In genomic region chr2:75561566-75562512, GRCh38 we compare ENCODE assay signal across 10 cellular contexts. TPM values are rescaled to one million over a fixed set of nuclear protein-coding genes. Genes with fewer than 3 reads are reported as not detected.
DNase-seq lines count a peak whose midpoint lies in the region; ATAC-seq and TF ChIP-seq lines count a peak whose summit lies in the region.
"Had no signal": no experiment of that assay in that cellular context is flagged by ENCODE, and none has a peak within 500 bp of the region (broad histone marks: within the 10 kb centered on the region; RNA-seq: fewer than 3 reads in every experiment).

No MANE protein-coding gene starts in this region.

- H3K9me3 Mint-ChIP-seq in activated T-cell treated with anti-CD3 and anti-CD28 coated beads, Interleukin-2, amount 50 U/mL, for 4 hours, result no peaks in the 10 kb centered on the region
- no peaks in the 10 kb centered on the region for H3K9me3 Mint-ChIP-seq in stimulated activated effector memory CD8-positive, alpha-beta T cell treated with anti-CD3 and anti-CD28 coated beads, Interleukin-12 subunit alpha, Interleukin-12 subunit beta, amount 100 ng/mL, for 72 hours
- H3K9me3 Mint-ChIP-seq in effector memory CD8-positive, alpha-beta T cell, result no peaks in the 10 kb centered on the region

- TF ChIP-seq CTCF in SK-N-SH (IDR thresholded peaks at IDR 0.05), result no peak

- no peak for TF ChIP-seq EP300 in SK-N-SH (IDR thresholded peaks at IDR 0.05; ENCODE audit: borderline replicate concordance in 1 of 2, low read depth in 1 of 2, low read length in 1 of 2)

- H3K9me2 ChIP-seq in SK-N-SH, result no peaks in the 10 kb centered on the region

- peaks cover 9% of the 10 kb centered on the region for H3K4me1 Mint-ChIP-seq in activated T-cell treated with anti-CD3 and anti-CD28 coated beads, Interleukin-2, amount 50 U/mL, for 4 hours (ENCODE audit: low read depth)
- peaks cover 13% of the 10 kb centered on the region for H3K4me1 Mint-ChIP-seq in stimulated activated effector memory CD8-positive, alpha-beta T cell treated with anti-CD3 and anti-CD28 coated beads, Interleukin-12 subunit alpha, Interleukin-12 subunit beta, amount 100 ng/mL, for 72 hours
- H3K4me1 Mint-ChIP-seq in effector memory CD8-positive, alpha-beta T cell (ENCODE audit: low read depth in 2 of 2), result peaks cover 0 to 8% of the 10 kb centered on the region in 2 donors

- no peak for TF ChIP-seq RAD21 in SK-N-SH (IDR thresholded peaks at IDR 0.05; ENCODE audit: low read length)

- H3K4me3 ChIP-seq in SK-N-SH (ENCODE audit: low read depth in 2 of 2, low read length in 1 of 2), result peak overlapping the region; percentile 58 to 92; a peak in 3 of 4 replicates

- H3K4me3 Mint-ChIP-seq in activated T-cell treated with anti-CD3 and anti-CD28 coated beads, Interleukin-2, amount 50 U/mL, for 4 hours, result peak overlapping the region; percentile 66
- H3K4me3 Mint-ChIP-seq in stimulated activated effector memory CD8-positive, alpha-beta T cell treated with anti-CD3 and anti-CD28 coated beads, Interleukin-12 subunit alpha, Interleukin-12 subunit beta, amount 100 ng/mL, for 72 hours, result peak overlapping the region; percentile 47
- H3K4me3 Mint-ChIP-seq in effector memory CD8-positive, alpha-beta T cell, result no peak overlapping the region

- no peak overlapping the region for H3K27ac Mint-ChIP-seq in stimulated activated effector memory CD8-positive, alpha-beta T cell treated with anti-CD3 and anti-CD28 coated beads, Interleukin-12 subunit alpha, Interleukin-12 subunit beta, amount 100 ng/mL, for 72 hours
- H3K27ac Mint-ChIP-seq in effector memory CD8-positive, alpha-beta T cell, result no peak overlapping the region

- WGBS in SK-N-SH (ENCODE audit: low lambda C conversion rate), result 58% methylated on average over 11 of the region's 11 CpGs

- ATAC-seq in activated T-cell treated with anti-CD3 and anti-CD28 coated beads, Interleukin-2, amount 50 U/mL, for 4 hours, result no peak
- ATAC-seq in stimulated activated effector memory CD8-positive, alpha-beta T cell treated with anti-CD3 and anti-CD28 coated beads, Interleukin-12 subunit alpha, Interleukin-12 subunit beta, amount 100 ng/mL, for 72 hours, result no peak
- ATAC-seq in effector memory CD8-positive, alpha-beta T cell (replicated peaks), result no peak

- H3K4me2 ChIP-seq in SK-N-SH, result peak overlapping the region; percentile 88

- peaks cover 25% of the 10 kb centered on the region for H4K20me1 ChIP-seq in SK-N-SH (ENCODE audit: insufficient read depth)

- CTCF ChIA-PET in SK-N-SH (lab: Yijun Ruan, JAX), result interaction anchor here (0.9 to 4.2 kb wide), 7 partner anchors 12 to 371 kb away, joined by 3 to 33 read pairs (median 6); no protein-coding TSS in a partner anchor

- 0 out of 2 replicates have a peak overlapping the region, but pooled peaks have one; percentile 39 for H2AFZ ChIP-seq in SK-N-SH (ENCODE audit: low read depth)

- POLR2A ChIA-PET in SK-N-SH (lab: Yijun Ruan, JAX), result no interaction called here

- peaks cover 11 to 16% of the 10 kb centered on the region in 2 experiments for H3K36me3 ChIP-seq in SK-N-SH (replicated peaks in 1 of 2; ENCODE audit: control insufficient read depth in 1 of 2, insufficient read depth in 2 of 2, low read length in 1 of 2)

- H3F3A ChIP-seq in SK-N-SH (replicated peaks; ENCODE audit: insufficient read depth), result peaks cover 37% of the 10 kb centered on the region

- peaks cover 43% of the 10 kb centered on the region for H3K27me3 Mint-ChIP-seq in activated T-cell treated with anti-CD3 and anti-CD28 coated beads, Interleukin-2, amount 50 U/mL, for 4 hours (ENCODE audit: low read depth)
- H3K27me3 Mint-ChIP-seq in effector memory CD8-positive, alpha-beta T cell, result peaks cover 44 to 83% of the 10 kb centered on the region in 2 donors

- no peak for DNase-seq in activated T-cell treated with anti-CD3 and anti-CD28 coated beads, Interleukin-2, amount 50 U/mL, for 4 hours
- DNase-seq in activated T-cell treated with anti-CD3 and anti-CD28 coated beads for 4 hours, result no peak
- DNase-seq in SK-N-SH, result no peak
- DNase-seq in glomerular visceral epithelial cell (ENCODE audit: extremely low spot score), result peak; percentile 31
- DNase-seq in stimulated activated effector memory CD8-positive, alpha-beta T cell treated with anti-CD3 and anti-CD28 coated beads, Interleukin-12 subunit alpha, Interleukin-12 subunit beta, amount 100 ng/mL, for 72 hours (ENCODE audit: low spot score in 2 of 2), result peak in 1 of 2 donors; percentile 22
- no peak for DNase-seq in pons (ENCODE audit: low spot score)
- DNase-seq in effector memory CD8-positive, alpha-beta T cell, result no peak
- no peak for DNase-seq in superior temporal gyrus (ENCODE audit: extremely low spot score)
- DNase-seq: cortex of kidney had no signal

- H3K27me3 ChIP-seq in SK-N-SH (ENCODE audit: insufficient read depth), result no peaks in the 10 kb centered on the region

- H3K36me3 Mint-ChIP-seq in activated T-cell treated with anti-CD3 and anti-CD28 coated beads, Interleukin-2, amount 50 U/mL, for 4 hours (ENCODE audit: insufficient read depth), result no peaks in the 10 kb centered on the region
- no peaks in the 10 kb centered on the region for H3K36me3 Mint-ChIP-seq in stimulated activated effector memory CD8-positive, alpha-beta T cell treated with anti-CD3 and anti-CD28 coated beads, Interleukin-12 subunit alpha, Interleukin-12 subunit beta, amount 100 ng/mL, for 72 hours
- H3K36me3 Mint-ChIP-seq in effector memory CD8-positive, alpha-beta T cell (ENCODE audit: insufficient read depth), result no peaks in the 10 kb centered on the region

- H3K9ac ChIP-seq in SK-N-SH, result peak overlapping the region; percentile 94

- peak overlapping the region; percentile 72 to 95 for H3K27ac ChIP-seq in SK-N-SH (ENCODE audit: low read depth in 2 of 2, low read length in 1 of 2)

- H3K4me1 ChIP-seq in SK-N-SH (ENCODE audit: control insufficient read depth in 1 of 2, insufficient read depth in 2 of 2, low read depth in 1 of 2, low read length in 1 of 2), result peaks cover 10 to 37% of the 10 kb centered on the region in 2 experiments

- peaks cover 68% of the 10 kb centered on the region for H3K79me2 ChIP-seq in SK-N-SH (ENCODE audit: insufficient read depth)

- H3K9me3 ChIP-seq in SK-N-SH, result no peaks in the 10 kb centered on the region

TF ChIP-seq in SK-N-SH, 30 proteins besides CTCF, POLR2A, EP300 and RAD21:
- TF ChIP-seq MAX (IDR thresholded peaks at IDR 0.05; ENCODE audit: low read depth), result peak; percentile 57; the same call in 1 of the 2 replicates
- TF ChIP-seq FOSL2 (IDR thresholded peaks at IDR 0.05; ENCODE audit: borderline replicate concordance, low read depth), result no peak

RNA-seq across cellular contexts. Expression of gene EVA1A, which starts 1.1 kb away (rescaled TPM):
- under 1 TPM in 1 of 3 donors, not detected in 2; 0.13 TPM for total RNA-seq in activated T-cell treated with anti-CD3 and anti-CD28 coated beads, Interleukin-2, amount 50 U/mL, for 4 hours
- polyA plus RNA-seq in SK-N-SH (2012; rRNA removed), result 79.0 and 93.0 TPM in 2 replicates
- 54.3 and 67.8 TPM in 2 replicates for polyA plus RNA-seq in SK-N-SH (2012; cell fraction: cytosol; rRNA removed)
- polyA plus RNA-seq in SK-N-SH (2012; cell fraction: nucleus; rRNA removed), result 76.0 and 133 TPM in 2 replicates
- total RNA-seq: T-helper 1 cell treated with Interleukin-12 subunit alpha and Interleukin-12 subunit beta and Interleukin-4 antibody, amounts not matched to agents 30 ng/mL and 1 ng/mL, for 36 hours had no signal

Comparison
In these comparisons a context has a peak if more than half of its experiments do, and no peak if none do; other contexts are left out.
1. H3K4me3 Mint-ChIP-seq: peak in activated T-cell treated with anti-CD3 and anti-CD28 coated beads, Interleukin-2, amount 50 U/mL, for 4 hours (single experiment) and stimulated activated effector memory CD8-positive, alpha-beta T cell treated with anti-CD3 and anti-CD28 coated beads, Interleukin-12 subunit alpha, Interleukin-12 subunit beta, amount 100 ng/mL, for 72 hours (single experiment); none in effector memory CD8-positive, alpha-beta T cell (0 of 2).